Comparison of ENCODE assay signal across 14 cellular contexts in genomic region chr5:36683821-36684434, GRCh38.
A peak's percentile ranks its signal among the peaks of the same experiment; 100 is the strongest.
DNase-seq lines count a peak whose midpoint lies in the region; ATAC-seq, FAIRE-seq and TF ChIP-seq lines count a peak whose summit lies in the region.
"Had no signal": no experiment of that assay in that cellular context is flagged by ENCODE, and none has a peak within 500 bp of the region (broad histone marks: within the 10 kb centered on the region; RNA-seq: fewer than 3 reads in every experiment).

No MANE protein-coding gene starts in this region.

- H3K79me2 ChIP-seq in K562 (ENCODE audit: control insufficient read depth, insufficient read depth, low read length) (no peaks in the 10 kb centered on the region), smooth muscle cell (ENCODE audit: low read depth) (no peaks in the 10 kb centered on the region)

- peaks cover 5% of the 10 kb centered on the region for H3F3A ChIP-seq in smooth muscle cell (ENCODE audit: low read depth)

- TF ChIP-seq POLR2A in K562 (conservative IDR thresholded peaks at IDR 0.05) = no peak

- H3K9ac ChIP-seq in K562 (ENCODE audit: insufficient read depth in 1 of 2, low read depth in 2 of 2, low read length in 2 of 2) = no peak overlapping the region
- H3K9ac ChIP-seq in smooth muscle cell (ENCODE audit: low read depth) = no peak overlapping the region

- TF ChIP-seq CTCF in HFF-Myc (IDR thresholded peaks at IDR 0.05; ENCODE audit: low read depth, low read length, missing control alignments) (no peak), K562 (IDR thresholded peaks at IDR 0.05 in 2 of 3, conservative IDR thresholded peaks at IDR 0.05 in 1 of 3; ENCODE audit: insufficient read depth in 2 of 3, low read depth in 1 of 3, low read length in 3 of 3) (no peak), smooth muscle cell (IDR thresholded peaks at IDR 0.05; ENCODE audit: borderline replicate concordance, insufficient read depth, poor library complexity, severe bottlenecking) (no peak)

- H3K36me3 ChIP-seq in K562 (ENCODE audit: control insufficient read depth, insufficient read depth, low read length) = no peaks in the 10 kb centered on the region
- H3K36me3 ChIP-seq in smooth muscle cell (ENCODE audit: low read depth) = no peaks in the 10 kb centered on the region
- H3K36me3 ChIP-seq: transverse colon had no signal

- CTCF ChIA-PET in K562 (lab: Yijun Ruan, JAX; ENCODE audit: low intra/inter-chr PET ratio) = no interaction called here

- ATAC-seq in K562 (no peak), GM18867 (IDR thresholded peaks at IDR 0.05; ENCODE audit: unreplicated experiment) (no peak)
- ATAC-seq: T-cell had no signal

- WGBS in K562 (ENCODE audit: insufficient coverage, low coverage, missing lambda C conversion rate) = under 1% methylated on average over 9 of the region's 9 CpGs
- 23% methylated on average over 9 of the region's 9 CpGs for WGBS in smooth muscle cell (ENCODE audit: low lambda C conversion rate)

- peak; percentile 78 for DNase-seq in HFF-Myc (ENCODE audit: extremely low read depth, low read depth)
- no peak for DNase-seq in K562 (ENCODE audit: extremely low read depth in 1 of 4, low spot score in 3 of 4)
- peak; percentile 62 for DNase-seq in smooth muscle cell (lab: John Stamatoyannopoulos, UW; ENCODE audit: unreplicated experiment)
- no peak for DNase-seq in NCI-H2081 (lab: John Stamatoyannopoulos, UW)
- no peak for DNase-seq in mucosa of gallbladder (ENCODE audit: low spot score)
- DNase-seq in ecto neural progenitor cell (ENCODE audit: low spot score) = no peak
- DNase-seq: DMS153, naive B cell, NCI-H345, T-cell, transverse colon had no signal

- H3K27me3 ChIP-seq in K562 (ENCODE audit: control insufficient read depth in 2 of 2, insufficient read depth in 2 of 2, low read length in 2 of 2) (peaks cover 13 to 34% of the 10 kb centered on the region in 2 experiments; a peak in 4 of 5 replicates), layer of hippocampus (ENCODE audit: control insufficient read depth, insufficient read depth, low read length) (no peaks in the 10 kb centered on the region), smooth muscle cell (ENCODE audit: low read depth) (no peaks in the 10 kb centered on the region)
- H3K27me3 ChIP-seq: transverse colon had no signal

- in situ Hi-C loops in K562 (cut with MboI) = no loop called here

- H3K4me3 ChIP-seq in HFF-Myc (replicated peaks; ENCODE audit: low read depth, low read length) = no peak overlapping the region
- H3K4me3 ChIP-seq in K562 = no peak overlapping the region
- H3K4me3 ChIP-seq in smooth muscle cell = no peak overlapping the region
- H3K4me3 ChIP-seq: transverse colon had no signal

- TF ChIP-seq EP300 in K562 (IDR thresholded peaks at IDR 0.05; ENCODE audit: low read length) = no peak

- H2AFZ ChIP-seq in K562 (ENCODE audit: low read depth, low read length) = no peak overlapping the region
- H2AFZ ChIP-seq in smooth muscle cell (ENCODE audit: low read depth) = no peak overlapping the region

- FAIRE-seq in K562 (lab: Jason Lieb, UNC) = no peak
- FAIRE-seq: frontal cortex had no signal

- H3K4me1 ChIP-seq in K562 (replicated peaks in 1 of 2; ENCODE audit: control insufficient read depth in 2 of 2, insufficient read depth in 2 of 2, low read length in 2 of 2) = no peaks in the 10 kb centered on the region
- H3K4me1 ChIP-seq in smooth muscle cell (ENCODE audit: low read depth) = no peaks in the 10 kb centered on the region
- H3K4me1 ChIP-seq: transverse colon had no signal

- H3K27ac ChIP-seq in K562 (ENCODE audit: extremely low read depth, low read depth, low read length) (no peak overlapping the region), layer of hippocampus (ENCODE audit: low read depth, low read length) (peak overlapping the region; percentile 87), smooth muscle cell (ENCODE audit: low read depth) (peak overlapping the region; percentile 66)

- POLR2A ChIA-PET in K562 (lab: Yijun Ruan, JAX) = interaction anchor here (0.6 kb wide), 1 partner anchor 47 kb away, joined by 3 read pairs; no protein-coding TSS in a partner anchor

- H3K9me3 ChIP-seq in K562 (replicated peaks; ENCODE audit: control insufficient read depth, insufficient read depth, low read depth, low read length) (no peaks in the 10 kb centered on the region), smooth muscle cell (replicated peaks; ENCODE audit: low read depth) (no peaks in the 10 kb centered on the region)
- H3K9me3 ChIP-seq: transverse colon had no signal

- H3K9me1 ChIP-seq in K562 (ENCODE audit: control insufficient read depth, insufficient read depth, low read length) = no peaks in the 10 kb centered on the region

- TF ChIP-seq RAD21 in K562 (CRISPR knock-in tag; conservative IDR thresholded peaks at IDR 0.05 in 1 of 2, IDR thresholded peaks at IDR 0.05 in 1 of 2) = no peak

- H4K20me1 ChIP-seq in K562 (replicated peaks; ENCODE audit: control insufficient read depth, insufficient read depth, low read length) (no peaks in the 10 kb centered on the region), smooth muscle cell (ENCODE audit: low read depth) (no peaks in the 10 kb centered on the region)

- BruUV-seq in K562 (replicated peaks; lab: Mats Ljungman, UMichigan) = no TSS peak

- intact Hi-C loops in K562 (cut with micrococcal nuclease) = no loop called here

- H3K4me2 ChIP-seq in K562 (ENCODE audit: insufficient read depth, low read length) (no peak overlapping the region), smooth muscle cell (no peak overlapping the region)

TF ChIP-seq in K562, 482 proteins besides CTCF, POLR2A, EP300 and RAD21:
- TF ChIP-seq CEBPB (tag; IDR thresholded peaks at IDR 0.05) (0 out of 2 replicates have a peak, but pooled peaks have one; percentile 29), RB1 (IDR thresholded peaks at IDR 0.05; ENCODE audit: low read depth) (no peak)
TF ChIP-seq in K562: peak in this region for 1.

Comparison
In these comparisons a context has a peak if more than half of its experiments do, and no peak if none do; other contexts are left out.
1. DNase-seq: peak in HFF-Myc (single experiment) and smooth muscle cell (single experiment); none in K562 (0 of 4), NCI-H2081 (0 of 2), mucosa of gallbladder (single experiment) and ecto neural progenitor cell (single experiment).